ENCODE assay signal across 21 cellular contexts in genomic region chr14:23041729-23042128, GRCh38. TPM values are rescaled to one million over a fixed set of nuclear protein-coding genes. Genes with fewer than 3 reads are reported as not detected.
"Had no signal": no experiment of that assay in that cellular context is flagged by ENCODE, and none has a peak within 500 bp of the region (broad histone marks: within the 10 kb centered on the region; RNA-seq: fewer than 3 reads in every experiment).

No MANE protein-coding gene starts in this region.

- ATAC-seq: activated CD8-positive, alpha-beta T cell treated with anti-CD3 and anti-CD28 coated beads for 36 hours; activated T-helper 17 cell treated with anti-CD3 and anti-CD28 coated beads, Interleukin-2, amount 50 U/mL, for 72 hours; gastrocnemius medialis had no signal

- H3K27ac ChIP-seq: gastrocnemius medialis, sigmoid colon, spleen, thyroid gland had no signal

- H3K27me3 ChIP-seq: gastrocnemius medialis, sigmoid colon, spleen, thyroid gland had no signal

- H3K4me3 Mint-ChIP-seq: activated CD4-positive, alpha-beta T cell treated with anti-CD3 and anti-CD28 coated beads, Interleukin-2, amount 10 ng/mL, durations not matched to agents 24 days and 14 days; activated CD8-positive, alpha-beta T cell treated with anti-CD3 and anti-CD28 coated beads for 36 hours; activated naive CD8-positive, alpha-beta T cell treated with anti-CD3 and anti-CD28 coated beads, Interleukin-2, amount 10 ng/mL, durations not matched to agents 7 days and 5 days; activated T-helper 17 cell treated with anti-CD3 and anti-CD28 coated beads, Interleukin-2, amount 50 U/mL, for 72 hours; brain; mesothelial cell of epicardium; natural killer cell treated with Interleukin-12 subunit alpha and Interleukin-12 subunit beta and Interleukin-15 and Interleukin-18, amount 100 ng/mL, for 72 hours had no signal

- H3K9me3 Mint-ChIP-seq: activated CD4-positive, alpha-beta T cell treated with anti-CD3 and anti-CD28 coated beads, Interleukin-2, amount 10 ng/mL, durations not matched to agents 24 days and 14 days; activated CD8-positive, alpha-beta T cell treated with anti-CD3 and anti-CD28 coated beads for 36 hours; activated naive CD8-positive, alpha-beta T cell treated with anti-CD3 and anti-CD28 coated beads, Interleukin-2, amount 10 ng/mL, durations not matched to agents 7 days and 5 days; activated T-helper 17 cell treated with anti-CD3 and anti-CD28 coated beads, Interleukin-2, amount 50 U/mL, for 72 hours; mesothelial cell of epicardium; natural killer cell treated with Interleukin-12 subunit alpha and Interleukin-12 subunit beta and Interleukin-15 and Interleukin-18, amount 100 ng/mL, for 72 hours had no signal

- H3K4me1 Mint-ChIP-seq: activated CD4-positive, alpha-beta T cell treated with anti-CD3 and anti-CD28 coated beads, Interleukin-2, amount 10 ng/mL, durations not matched to agents 24 days and 14 days; activated T-helper 17 cell treated with anti-CD3 and anti-CD28 coated beads, Interleukin-2, amount 50 U/mL, for 72 hours had no signal

- H3K36me3 Mint-ChIP-seq: activated naive CD8-positive, alpha-beta T cell treated with anti-CD3 and anti-CD28 coated beads, Interleukin-2, amount 10 ng/mL, durations not matched to agents 7 days and 5 days; brain; mesothelial cell of epicardium; natural killer cell treated with Interleukin-12 subunit alpha and Interleukin-12 subunit beta and Interleukin-15 and Interleukin-18, amount 100 ng/mL, for 72 hours had no signal

- H3K4me1 ChIP-seq: gastrocnemius medialis, sigmoid colon, thyroid gland had no signal

- H3K9me3 ChIP-seq: gastrocnemius medialis, sigmoid colon, spleen, thyroid gland had no signal

- H3K36me3 ChIP-seq: gastrocnemius medialis, sigmoid colon, spleen, thyroid gland had no signal

- H3K27ac Mint-ChIP-seq: activated CD4-positive, alpha-beta T cell treated with anti-CD3 and anti-CD28 coated beads, Interleukin-2, amount 10 ng/mL, durations not matched to agents 24 days and 14 days; activated CD8-positive, alpha-beta T cell treated with anti-CD3 and anti-CD28 coated beads for 36 hours; activated naive CD8-positive, alpha-beta T cell treated with anti-CD3 and anti-CD28 coated beads, Interleukin-2, amount 10 ng/mL, durations not matched to agents 7 days and 5 days; activated T-helper 17 cell treated with anti-CD3 and anti-CD28 coated beads, Interleukin-2, amount 50 U/mL, for 72 hours; brain; mesothelial cell of epicardium; natural killer cell treated with Interleukin-12 subunit alpha and Interleukin-12 subunit beta and Interleukin-15 and Interleukin-18, amount 100 ng/mL, for 72 hours had no signal

- H3K4me3 ChIP-seq: gastrocnemius medialis, sigmoid colon, spleen, thyroid gland had no signal

- DNase-seq: activated CD4-positive, alpha-beta T cell treated with anti-CD3 and anti-CD28 coated beads, Interleukin-2, amount 10 ng/mL, durations not matched to agents 24 days and 14 days; activated CD8-positive, alpha-beta T cell treated with anti-CD3 and anti-CD28 coated beads for 36 hours; activated naive CD4-positive, alpha-beta T cell treated with Interleukin-2 at 50 U/mL for 16 hours; activated naive CD8-positive, alpha-beta T cell treated with anti-CD3 and anti-CD28 coated beads, Interleukin-2, amount 10 ng/mL, durations not matched to agents 7 days and 5 days; activated T-cell treated with anti-CD3 and anti-CD28 coated beads, Interleukin-2, amount 50 U/mL, for 1 hour; central memory CD4-positive, alpha-beta T cell; erythroblast; gastrocnemius medialis; head of caudate nucleus; sigmoid colon; spleen; stimulated activated naive CD4-positive, alpha-beta T cell; thyroid gland had no signal

RNA-seq across cellular contexts. Expression of gene PSMB11, which starts 0.3 kb away (rescaled TPM):
- total RNA-seq: activated CD4-positive, alpha-beta T cell treated with anti-CD3 and anti-CD28 coated beads, Interleukin-2, amount 10 ng/mL, durations not matched to agents 24 days and 14 days; activated CD8-positive, alpha-beta T cell treated with anti-CD3 and anti-CD28 coated beads for 36 hours; activated naive CD8-positive, alpha-beta T cell treated with anti-CD3 and anti-CD28 coated beads, Interleukin-2, amount 10 ng/mL, durations not matched to agents 7 days and 5 days; activated T-helper 17 cell treated with anti-CD3 and anti-CD28 coated beads, Interleukin-2, amount 50 U/mL, for 72 hours; gastrocnemius medialis; lung microvascular endothelial cell; natural killer cell treated with Interleukin-12 subunit alpha and Interleukin-12 subunit beta and Interleukin-15 and Interleukin-18, amount 100 ng/mL, for 72 hours; spleen; subcutaneous adipose tissue; thyroid gland; ureter had no signal
- polyA plus RNA-seq: keratinocyte had no signal
